14 cellular contexts compared by ENCODE assay signal in genomic region chr6:160685101-160685761, GRCh38. TPM values are rescaled to one million over a fixed set of nuclear protein-coding genes. Genes with fewer than 3 reads are reported as not detected.
"Had no signal": no experiment of that assay in that cellular context is flagged by ENCODE, and none has a peak within 500 bp of the region (broad histone marks: within the 10 kb centered on the region; RNA-seq: fewer than 3 reads in every experiment).

No MANE protein-coding gene starts in this region.

RNA-seq across cellular contexts. Expression of gene PLG, which starts 16.8 kb away (rescaled TPM):
- total RNA-seq: kidney epithelial cell, left ventricle myocardium inferior, lower leg skin, mononuclear cell, natural killer cell, omental fat pad, pulmonary artery endothelial cell, renal cortical epithelial cell, right atrium auricular region, smooth muscle cell, temporal lobe, uterus had no signal
- polyA plus RNA-seq: ovary had no signal

RNA-seq across cellular contexts. Expression of gene LPA, which starts 21.2 kb away (rescaled TPM):
- total RNA-seq: kidney epithelial cell, left ventricle myocardium inferior, lower leg skin, mononuclear cell, natural killer cell, pulmonary artery endothelial cell, renal cortical epithelial cell, right atrium auricular region, skeletal muscle tissue, smooth muscle cell had no signal
- polyA plus RNA-seq: smooth muscle cell had no signal
